Comparison of ENCODE assay signal across 10 cellular contexts in genomic region chr1:197519741-197520334, GRCh38.
DNase-seq lines count a peak whose midpoint lies in the region; ATAC-seq and TF ChIP-seq lines count a peak whose summit lies in the region.
"Had no signal": no experiment of that assay in that cellular context is flagged by ENCODE, and none has a peak within 500 bp of the region (broad histone marks: within the 10 kb centered on the region; RNA-seq: fewer than 3 reads in every experiment).

No MANE protein-coding gene starts in this region.

- no peaks in the 10 kb centered on the region for H3K27me3 ChIP-seq in BJ (ENCODE audit: control insufficient read depth, insufficient read depth, low read length)

- H3K9me3 Mint-ChIP-seq in glutamatergic neuron (ENCODE audit: unreplicated experiment): no peaks in the 10 kb centered on the region

- POLR2A ChIA-PET in BJ (lab: Charles Lee): no interaction called here

- CTCF ChIA-PET in BJ (lab: Yijun Ruan, JAX): interaction anchor here (0.6 to 2.6 kb wide), 9 partner anchors 11 to 1182 kb away, joined by 3 to 19 read pairs (median 4); partner anchors contain the start of gene LHX9

- no peak overlapping the region for H3K4me3 ChIP-seq in BJ (ENCODE audit: low read depth, low read length)
- H3K4me3 ChIP-seq: HAP-1, skin epidermis had no signal

- DNase-seq in BJ (ENCODE audit: low read depth) (no peak), RKO (ENCODE audit: low spot score) (peak; percentile 28), glutamatergic neuron (no peak), Ammon's horn (ENCODE audit: low spot score) (no peak), midbrain (lab: John Stamatoyannopoulos, UW) (no peak), NCI-H146 treated with DMSO at 0.1 percent for 48 hours (lab: John Stamatoyannopoulos, UW; ENCODE audit: unreplicated experiment) (no peak)
- DNase-seq in stimulated activated CD8-positive, alpha-beta memory T cell treated with anti-CD3 and anti-CD28 coated beads, Interleukin-4, amount 100 ng/mL, for 48 hours: no peak

- TF ChIP-seq CTCF in BJ (IDR thresholded peaks at IDR 0.05; ENCODE audit: insufficient read depth, low read depth, low read length): peak; percentile 60
- peak; percentile 61 for TF ChIP-seq CTCF in glutamatergic neuron (IDR thresholded peaks at IDR 0.05; ENCODE audit: partially characterized antibody, unreplicated experiment)

- H3K27ac Mint-ChIP-seq in glutamatergic neuron (ENCODE audit: unreplicated experiment): no peak overlapping the region

- H3K36me3 ChIP-seq in BJ (ENCODE audit: control insufficient read depth, insufficient read depth, low read length): no peaks in the 10 kb centered on the region
- H3K36me3 ChIP-seq: HAP-1 had no signal

- H3K4me1 Mint-ChIP-seq in glutamatergic neuron (ENCODE audit: low read depth, unreplicated experiment): no peaks in the 10 kb centered on the region

- H3K4me3 Mint-ChIP-seq in glutamatergic neuron (ENCODE audit: unreplicated experiment): no peak overlapping the region

- peak; percentile 40 for ATAC-seq in GM21367 (IDR thresholded peaks at IDR 0.05; ENCODE audit: unreplicated experiment)

- no peaks in the 10 kb centered on the region for H3K36me3 Mint-ChIP-seq in glutamatergic neuron (ENCODE audit: unreplicated experiment)

- H3K27me3 Mint-ChIP-seq in glutamatergic neuron (ENCODE audit: unreplicated experiment): no peaks in the 10 kb centered on the region
